8 cellular contexts compared by ENCODE assay signal in the genomic region with DNA sequence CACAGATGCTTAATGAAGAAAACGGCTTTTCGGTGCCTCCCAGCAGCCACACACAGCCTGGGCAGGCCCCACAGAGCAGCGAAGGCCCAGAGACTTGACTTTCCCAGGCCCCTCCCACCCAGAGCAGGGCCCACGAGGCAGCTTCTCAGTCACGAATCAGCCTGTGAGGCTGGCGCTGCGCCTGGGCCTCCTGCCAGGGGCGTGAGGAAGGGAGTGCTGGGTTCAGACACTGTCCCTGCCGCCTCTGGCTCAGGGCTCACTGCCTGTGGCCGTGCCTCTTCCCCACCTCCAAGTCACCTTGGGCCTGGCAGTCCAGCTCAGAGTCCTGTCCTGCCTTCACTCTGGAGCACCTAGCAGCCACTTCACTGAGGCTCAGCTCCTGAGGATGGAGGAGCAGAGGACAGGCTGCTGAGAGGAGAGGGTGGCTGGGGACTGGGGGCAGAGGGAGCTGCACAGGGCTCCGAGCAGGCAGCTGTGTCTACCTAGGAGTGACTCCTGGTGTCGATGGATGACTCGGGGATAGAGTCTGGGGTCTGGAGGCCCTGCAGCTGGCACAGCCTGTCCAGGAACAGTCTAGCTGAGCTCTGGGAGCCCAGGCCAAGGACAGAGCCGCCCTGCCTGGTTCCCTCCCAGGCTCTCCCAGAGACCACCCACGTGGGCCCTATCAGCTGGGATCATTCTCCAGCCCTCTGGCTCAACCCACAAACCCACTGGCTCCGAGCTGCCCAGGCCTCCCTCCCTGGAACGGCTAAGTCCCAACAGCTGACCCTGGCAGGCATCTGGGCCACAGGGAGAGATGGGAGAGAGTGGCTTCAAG.
DNase-seq lines count a peak whose midpoint lies in the region; ATAC-seq and TF ChIP-seq lines count a peak whose summit lies in the region.

No MANE protein-coding gene starts in this region.

- peaks cover 21% of the 10 kb centered on the region for H3K4me1 ChIP-seq in DND-41 (ENCODE audit: insufficient read depth, low read length)

- peak; percentile 20; the same call in 1 of the 3 replicates for ATAC-seq in DND-41 (ENCODE audit: insufficient read depth, low read depth)
- no peak for ATAC-seq in HG03439 (IDR thresholded peaks at IDR 0.05; ENCODE audit: unreplicated experiment)

- H3K9ac ChIP-seq in DND-41 (ENCODE audit: low read depth, low read length) = no peak overlapping the region

- H3K4me3 ChIP-seq in DND-41 (ENCODE audit: low read depth in 1 of 2, low read length in 2 of 2) = no peak overlapping the region
- H3K4me3 ChIP-seq in cardiac fibroblast (replicated peaks in 1 of 2; ENCODE audit: low read depth in 2 of 2, low read length in 2 of 2) = no peak overlapping the region

- H3K79me2 ChIP-seq in DND-41 (ENCODE audit: insufficient read depth, low read length) = no peaks in the 10 kb centered on the region

- no peak overlapping the region for H3K27ac ChIP-seq in DND-41 (ENCODE audit: low read length)

- H3K4me2 ChIP-seq in DND-41 (ENCODE audit: insufficient read depth, low read length) = no peak overlapping the region

- no peaks in the 10 kb centered on the region for H3K9me3 ChIP-seq in DND-41 (ENCODE audit: insufficient read depth, low read length, severe bottlenecking)

- no peaks in the 10 kb centered on the region for H3K36me3 ChIP-seq in DND-41 (ENCODE audit: insufficient read depth, low read length)

- no peak overlapping the region for H2AFZ ChIP-seq in DND-41 (ENCODE audit: low read depth, low read length)

- DNase-seq in DND-41 = peak; percentile 43
- DNase-seq in NCI-H2196 treated with DMSO at 0.1 percent for 48 hours (lab: John Stamatoyannopoulos, UW; ENCODE audit: unreplicated experiment) = peak; percentile 51
- peak; percentile 88 to 93 for DNase-seq in cardiac fibroblast (ENCODE audit: low read depth in 2 of 2)
- peak; percentile 79 for DNase-seq in kidney tubule cell (ENCODE audit: low spot score)
- DNase-seq in stimulated activated CD4-positive, alpha-beta T cell treated with anti-CD3 and anti-CD28 coated beads, Interleukin-4, amount 100 ng/mL, for 1 hour = peak; percentile 28
- DNase-seq in HPDE6-E6E7 (ENCODE audit: extremely low spot score) = no peak
- no peak for DNase-seq in SIG-M5 (lab: John Stamatoyannopoulos, UW)

- TF ChIP-seq CTCF in DND-41 (IDR thresholded peaks at IDR 0.05; ENCODE audit: borderline replicate concordance, extremely low read depth, low read length, poor library complexity, severe bottlenecking) = no peak
- no peak for TF ChIP-seq CTCF in cardiac fibroblast (IDR thresholded peaks at IDR 0.05; ENCODE audit: low read depth, low read length)

- H3K27me3 ChIP-seq in DND-41 (ENCODE audit: insufficient read depth, low read length, poor library complexity) = no peaks in the 10 kb centered on the region

- H4K20me1 ChIP-seq in DND-41 (ENCODE audit: insufficient read depth, low read length) = peaks cover 16% of the 10 kb centered on the region; the same call in 1 of the 2 replicates

Comparison
In these comparisons a context has a peak if more than half of its experiments do, and no peak if none do; other contexts are left out.
1. DNase-seq: peak in DND-41 (single experiment), NCI-H2196 treated with DMSO at 0.1 percent for 48 hours (single experiment), cardiac fibroblast (2 of 2), kidney tubule cell (single experiment) and stimulated activated CD4-positive, alpha-beta T cell treated with anti-CD3 and anti-CD28 coated beads, Interleukin-4, amount 100 ng/mL, for 1 hour (single experiment); none in HPDE6-E6E7 (single experiment) and SIG-M5 (single experiment).